25 cellular contexts compared by ENCODE assay signal in the genomic region with DNA sequence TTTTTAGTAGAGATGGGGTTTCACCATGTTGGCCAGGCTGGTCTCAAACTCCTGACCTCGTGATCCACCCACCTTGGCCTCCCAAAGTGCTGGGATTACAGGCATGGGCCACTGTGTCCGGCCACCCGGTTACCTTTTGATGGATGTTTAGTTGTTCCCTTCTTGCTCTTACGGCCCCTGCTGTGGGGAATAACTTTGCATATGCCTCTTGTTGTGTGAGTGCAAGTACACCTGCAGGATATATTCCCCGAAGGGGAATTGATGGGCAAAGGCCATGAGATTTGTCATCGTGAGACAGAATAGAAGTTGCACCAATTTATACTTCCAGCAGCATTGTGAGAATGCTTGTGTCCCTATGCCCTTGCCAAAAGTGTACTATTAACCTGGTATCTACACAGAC. TPM values are rescaled to one million over a fixed set of nuclear protein-coding genes. Genes with fewer than 3 reads are reported as not detected.
DNase-seq lines count a peak whose midpoint lies in the region; ATAC-seq and TF ChIP-seq lines count a peak whose summit lies in the region.
"Had no signal": no experiment of that assay in that cellular context is flagged by ENCODE, and none has a peak within 500 bp of the region (broad histone marks: within the 10 kb centered on the region; RNA-seq: fewer than 3 reads in every experiment).

No MANE protein-coding gene starts in this region.

- TF ChIP-seq CTCF in chondrocyte (IDR thresholded peaks at IDR 0.05), result no peak
- no peak for TF ChIP-seq CTCF in ascending aorta (IDR thresholded peaks at IDR 0.05)

- H3K27ac ChIP-seq in Karpas-422 (ENCODE audit: low read length) (no peak overlapping the region), ascending aorta (no peak overlapping the region)
- H3K27ac ChIP-seq: foreskin keratinocyte, VCaP had no signal

- no peak overlapping the region for H3K4me3 ChIP-seq in Karpas-422 (ENCODE audit: low read length)
- H3K4me3 ChIP-seq in ascending aorta, result no peak overlapping the region
- H3K4me3 ChIP-seq: esophagus muscularis mucosa, smooth muscle cell, transverse colon had no signal

- intact Hi-C loops in activated CD4-positive, alpha-beta memory T cell treated with anti-CD3 and anti-CD28 coated beads for 36 hours (cut with micrococcal nuclease), result no loop called here
- intact Hi-C loops in sciatic nerve (cut with DNase I) (no loop called here), ascending aorta (cut with DNase I) (no loop called here)

- no peak overlapping the region for H2AFZ ChIP-seq in Karpas-422 (ENCODE audit: low read length)

- H3K9me3 Mint-ChIP-seq in activated CD4-positive, alpha-beta memory T cell treated with anti-CD3 and anti-CD28 coated beads for 36 hours, result no peaks in the 10 kb centered on the region
- H3K9me3 Mint-ChIP-seq in activated CD4-positive, alpha-beta memory T cell treated with anti-CD3 and anti-CD28 coated beads, Interleukin-2, amount 10 ng/mL, durations not matched to agents 7 days and 5 days, result no peaks in the 10 kb centered on the region
- no peaks in the 10 kb centered on the region for H3K9me3 Mint-ChIP-seq in chondrocyte (ENCODE audit: low read depth)
- H3K9me3 Mint-ChIP-seq: activated CD4-positive, alpha-beta T cell treated with anti-CD3 and anti-CD28 coated beads, Interleukin-2, amount 10 ng/mL, durations not matched to agents 24 days and 14 days; activated naive CD8-positive, alpha-beta T cell treated with anti-CD3 and anti-CD28 coated beads, Interleukin-2, amount 10 ng/mL, durations not matched to agents 7 days and 5 days; naive B cell had no signal

- peaks cover 78% of the 10 kb centered on the region for H3K4me1 Mint-ChIP-seq in activated CD4-positive, alpha-beta memory T cell treated with anti-CD3 and anti-CD28 coated beads for 36 hours (ENCODE audit: low read depth)
- H3K4me1 Mint-ChIP-seq in activated CD4-positive, alpha-beta memory T cell treated with anti-CD3 and anti-CD28 coated beads, Interleukin-2, amount 10 ng/mL, durations not matched to agents 7 days and 5 days, result peaks cover 51% of the 10 kb centered on the region
- H3K4me1 Mint-ChIP-seq in chondrocyte (ENCODE audit: low read depth), result peaks cover 10% of the 10 kb centered on the region

- H3K9me2 ChIP-seq in Karpas-422 (replicated peaks; ENCODE audit: insufficient read depth, low read length), result no peaks in the 10 kb centered on the region

- H3K36me3 Mint-ChIP-seq in activated CD4-positive, alpha-beta memory T cell treated with anti-CD3 and anti-CD28 coated beads for 36 hours, result peaks cover 2% of the 10 kb centered on the region
- H3K36me3 Mint-ChIP-seq in activated CD4-positive, alpha-beta memory T cell treated with anti-CD3 and anti-CD28 coated beads, Interleukin-2, amount 10 ng/mL, durations not matched to agents 7 days and 5 days (ENCODE audit: low read depth), result peaks cover 5% of the 10 kb centered on the region
- no peaks in the 10 kb centered on the region for H3K36me3 Mint-ChIP-seq in chondrocyte (ENCODE audit: low read depth)
- H3K36me3 Mint-ChIP-seq: activated naive CD8-positive, alpha-beta T cell treated with anti-CD3 and anti-CD28 coated beads, Interleukin-2, amount 10 ng/mL, durations not matched to agents 7 days and 5 days; naive B cell had no signal

- no peaks in the 10 kb centered on the region for H3K27me3 ChIP-seq in Karpas-422 (ENCODE audit: low read length)
- no peaks in the 10 kb centered on the region for H3K27me3 ChIP-seq in ascending aorta
- H3K27me3 ChIP-seq: esophagus muscularis mucosa, foreskin keratinocyte, transverse colon had no signal

- peak overlapping the region; percentile 69 for H3K27ac Mint-ChIP-seq in activated CD4-positive, alpha-beta memory T cell treated with anti-CD3 and anti-CD28 coated beads for 36 hours
- no peak overlapping the region for H3K27ac Mint-ChIP-seq in activated CD4-positive, alpha-beta memory T cell treated with anti-CD3 and anti-CD28 coated beads, Interleukin-2, amount 10 ng/mL, durations not matched to agents 7 days and 5 days
- no peak overlapping the region for H3K27ac Mint-ChIP-seq in chondrocyte (ENCODE audit: unreplicated experiment)
- H3K27ac Mint-ChIP-seq: activated CD4-positive, alpha-beta T cell treated with anti-CD3 and anti-CD28 coated beads, Interleukin-2, amount 10 ng/mL, durations not matched to agents 24 days and 14 days; activated naive CD8-positive, alpha-beta T cell treated with anti-CD3 and anti-CD28 coated beads, Interleukin-2, amount 10 ng/mL, durations not matched to agents 7 days and 5 days; naive B cell had no signal

- CTCF ChIA-PET in activated CD4-positive, alpha-beta memory T cell treated with anti-CD3 and anti-CD28 coated beads for 36 hours (lab: Charles Lee), result interaction anchor here (1.5 kb wide), 1 partner anchor 78 kb away, joined by 3 read pairs; no protein-coding TSS in a partner anchor
- CTCF ChIA-PET in activated CD4-positive, alpha-beta memory T cell treated with anti-CD3 and anti-CD28 coated beads, Interleukin-2, amount 10 ng/mL, durations not matched to agents 7 days and 5 days (lab: Charles Lee), result interaction anchor here (0.7 kb wide), 1 partner anchor 66 kb away, joined by 3 read pairs; no protein-coding TSS in a partner anchor

- DNase-seq in activated CD4-positive, alpha-beta memory T cell treated with anti-CD3 and anti-CD28 coated beads for 36 hours, result no peak
- DNase-seq in activated CD4-positive, alpha-beta memory T cell treated with anti-CD3 and anti-CD28 coated beads, Interleukin-2, amount 10 ng/mL, durations not matched to agents 7 days and 5 days, result no peak
- DNase-seq in Karpas-422 (no peak), chondrocyte (ENCODE audit: low spot score) (peak; percentile 13), sciatic nerve (ENCODE audit: low spot score) (peak; percentile 15), ascending aorta (ENCODE audit: low spot score in 2 of 2) (no peak)
- DNase-seq in activated CD4-positive, alpha-beta T cell treated with anti-CD3 and anti-CD28 coated beads, Interleukin-2, amount 50 U/mL, for 4 hours, result no peak
- DNase-seq: 8988T; activated CD4-positive, alpha-beta T cell treated with anti-CD3 and anti-CD28 coated beads, Interleukin-2, amount 10 ng/mL, durations not matched to agents 24 days and 14 days; activated naive CD8-positive, alpha-beta T cell treated with anti-CD3 and anti-CD28 coated beads, Interleukin-2, amount 10 ng/mL, durations not matched to agents 7 days and 5 days; foreskin keratinocyte; KBM-7; naive B cell; NCI-H1417; NCI-H2081 treated with DMSO at 0.1 percent for 48 hours; NCI-H226; stimulated activated CD4-positive, alpha-beta T cell treated with anti-CD3 and anti-CD28 coated beads, Interleukin-1b, Interleukin-23, amount 100 ng/mL, for 48 hours; transverse colon had no signal

- POLR2A ChIA-PET in activated CD4-positive, alpha-beta memory T cell treated with anti-CD3 and anti-CD28 coated beads for 36 hours (lab: Charles Lee), result no interaction called here
- POLR2A ChIA-PET in activated CD4-positive, alpha-beta memory T cell treated with anti-CD3 and anti-CD28 coated beads, Interleukin-2, amount 10 ng/mL, durations not matched to agents 7 days and 5 days (lab: Charles Lee), result no interaction called here

- H3K27me3 Mint-ChIP-seq in activated CD4-positive, alpha-beta memory T cell treated with anti-CD3 and anti-CD28 coated beads for 36 hours, result no peaks in the 10 kb centered on the region
- peaks cover 1% of the 10 kb centered on the region for H3K27me3 Mint-ChIP-seq in activated CD4-positive, alpha-beta memory T cell treated with anti-CD3 and anti-CD28 coated beads, Interleukin-2, amount 10 ng/mL, durations not matched to agents 7 days and 5 days
- peaks cover 2% of the 10 kb centered on the region for H3K27me3 Mint-ChIP-seq in chondrocyte (ENCODE audit: low read depth)
- H3K27me3 Mint-ChIP-seq: activated CD4-positive, alpha-beta T cell treated with anti-CD3 and anti-CD28 coated beads, Interleukin-2, amount 10 ng/mL, durations not matched to agents 24 days and 14 days had no signal

- H4K20me1 ChIP-seq in Karpas-422 (ENCODE audit: insufficient read depth, low read depth, low read length), result no peaks in the 10 kb centered on the region

- no peaks in the 10 kb centered on the region for H3K36me3 ChIP-seq in Karpas-422 (ENCODE audit: insufficient read depth, low read length)
- H3K36me3 ChIP-seq in ascending aorta, result no peaks in the 10 kb centered on the region
- H3K36me3 ChIP-seq: transverse colon had no signal

- H3K4me2 ChIP-seq in Karpas-422 (ENCODE audit: low read depth, low read length, poor library complexity, severe bottlenecking), result peak overlapping the region; percentile 6
- H3K4me2 ChIP-seq: smooth muscle cell had no signal

- no peak overlapping the region for H3K4me3 Mint-ChIP-seq in activated CD4-positive, alpha-beta memory T cell treated with anti-CD3 and anti-CD28 coated beads for 36 hours
- no peak overlapping the region for H3K4me3 Mint-ChIP-seq in activated CD4-positive, alpha-beta memory T cell treated with anti-CD3 and anti-CD28 coated beads, Interleukin-2, amount 10 ng/mL, durations not matched to agents 7 days and 5 days
- H3K4me3 Mint-ChIP-seq in chondrocyte (ENCODE audit: unreplicated experiment), result no peak overlapping the region
- H3K4me3 Mint-ChIP-seq: activated CD4-positive, alpha-beta T cell treated with anti-CD3 and anti-CD28 coated beads, Interleukin-2, amount 10 ng/mL, durations not matched to agents 24 days and 14 days; activated naive CD8-positive, alpha-beta T cell treated with anti-CD3 and anti-CD28 coated beads, Interleukin-2, amount 10 ng/mL, durations not matched to agents 7 days and 5 days; naive B cell had no signal

- H3K4me1 ChIP-seq in Karpas-422 (ENCODE audit: low read length) (peaks cover 12% of the 10 kb centered on the region), ascending aorta (peaks cover 3 to 4% of the 10 kb centered on the region in 2 donors)

- H3K79me2 ChIP-seq in Karpas-422 (ENCODE audit: low read length), result no peaks in the 10 kb centered on the region

- no peaks in the 10 kb centered on the region for H3K9me3 ChIP-seq in Karpas-422 (ENCODE audit: low read length)
- H3K9me3 ChIP-seq in ascending aorta, result no peaks in the 10 kb centered on the region
- H3K9me3 ChIP-seq: esophagus muscularis mucosa, transverse colon had no signal

- H3K9ac ChIP-seq in Karpas-422 (ENCODE audit: low read length), result no peak overlapping the region

- no peak for ATAC-seq in sciatic nerve
- no peak for ATAC-seq in GM21737 (IDR thresholded peaks at IDR 0.05; ENCODE audit: unreplicated experiment)
- ATAC-seq: foreskin keratinocyte, HCT116, Right ventricle myocardium inferior, SK-N-SH treated with all-trans-retinoic acid at 6 μM for 48 hours had no signal

RNA-seq across cellular contexts. Expression of a gene that starts 8.0 kb away (rescaled TPM):
- total RNA-seq in activated CD4-positive, alpha-beta memory T cell treated with anti-CD3 and anti-CD28 coated beads for 36 hours, result 10 to 100 TPM; 30.2 to 30.5 TPM
- 10 to 100 TPM; 15.7 to 16.0 TPM for total RNA-seq in activated CD4-positive, alpha-beta memory T cell treated with anti-CD3 and anti-CD28 coated beads, Interleukin-2, amount 10 ng/mL, durations not matched to agents 7 days and 5 days
- 0.04 TPM in 1 of 2 replicates, not detected in the other for total RNA-seq in Karpas-422 (2014; rRNA removed; shearing (Covaris generic); ENCODE audit: low replicate concordance)
- total RNA-seq in chondrocyte (1.1 to 1.4 TPM (median 1.3 TPM) in 3 replicates), sciatic nerve (26.6 TPM), ascending aorta (6.7 TPM)

Comparison
In these comparisons a context has a peak if more than half of its experiments do, and no peak if none do; other contexts are left out.
1. DNase-seq: peak in chondrocyte (single experiment) and sciatic nerve (single experiment); none in activated CD4-positive, alpha-beta memory T cell treated with anti-CD3 and anti-CD28 coated beads for 36 hours (single experiment), activated CD4-positive, alpha-beta memory T cell treated with anti-CD3 and anti-CD28 coated beads, Interleukin-2, amount 10 ng/mL, durations not matched to agents 7 days and 5 days (single experiment), Karpas-422 (single experiment), ascending aorta (0 of 2) and activated CD4-positive, alpha-beta T cell treated with anti-CD3 and anti-CD28 coated beads, Interleukin-2, amount 50 U/mL, for 4 hours (0 of 2).